1 cellular context compared by ENCODE assay signal in the genomic region with DNA sequence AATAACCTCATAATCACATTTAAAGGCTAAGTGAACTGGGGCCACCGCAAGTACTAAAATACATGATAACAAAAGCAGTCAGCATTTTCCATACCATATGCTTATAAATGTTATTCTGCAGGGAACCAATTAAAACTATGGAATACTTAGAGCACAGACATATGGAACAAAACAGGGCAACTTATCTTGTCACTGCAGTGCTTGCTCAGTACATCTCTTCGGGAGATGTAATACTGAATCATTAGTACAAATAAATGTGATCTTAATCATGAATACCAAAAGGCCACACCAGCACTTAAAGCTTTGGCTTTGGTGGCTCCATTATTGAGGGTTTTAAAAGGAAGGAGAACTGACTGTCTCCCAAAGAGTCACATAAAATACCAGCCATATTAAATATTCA.
TF ChIP-seq lines count a peak whose summit lies in the region.

No MANE protein-coding gene starts in this region.

TF ChIP-seq in H1, 55 proteins besides CTCF, POLR2A, EP300 and RAD21:
- TF ChIP-seq POU5F1 (IDR thresholded peaks at IDR 0.05; ENCODE audit: low read depth, low read length) (no peak), SUZ12 (IDR thresholded peaks at IDR 0.05; ENCODE audit: low read length) (no peak), BACH1 (IDR thresholded peaks at IDR 0.05; ENCODE audit: low read length) (no peak), HDAC2 (IDR thresholded peaks at IDR 0.05; ENCODE audit: borderline replicate concordance in 1 of 2, low read depth in 2 of 2, low read length in 2 of 2) (no peak), SP2 (IDR thresholded peaks at IDR 0.05; ENCODE audit: low read length) (no peak), KDM4A (IDR thresholded peaks at IDR 0.05; ENCODE audit: low read depth, low read length, severe bottlenecking) (no peak), TCF12 (IDR thresholded peaks at IDR 0.05; ENCODE audit: low read depth, low read length) (no peak), ZNF274 (IDR thresholded peaks at IDR 0.05; ENCODE audit: borderline replicate concordance, extremely low read depth, low read length) (no peak), RNF2 (IDR thresholded peaks at IDR 0.05; ENCODE audit: borderline replicate concordance, low read depth, low read length, missing control alignments, poor library complexity, severe bottlenecking) (no peak), SIN3A (conservative IDR thresholded peaks at IDR 0.05 in 1 of 2, IDR thresholded peaks at IDR 0.05 in 1 of 2; ENCODE audit: low read depth in 1 of 2, low read length in 2 of 2) (no peak), MAFK (IDR thresholded peaks at IDR 0.05; ENCODE audit: low read depth, low read length) (no peak), CBX5 (IDR thresholded peaks at IDR 0.05; ENCODE audit: low read depth, low read length) (no peak), SIRT6 (IDR thresholded peaks at IDR 0.05; ENCODE audit: low read length) (no peak), NANOG (IDR thresholded peaks at IDR 0.05; ENCODE audit: insufficient read depth, low read depth, low read length, poor library complexity, severe bottlenecking) (no peak), SRF (IDR thresholded peaks at IDR 0.05; ENCODE audit: low read depth, low read length) (no peak)
- TF ChIP-seq, protein P1, sequence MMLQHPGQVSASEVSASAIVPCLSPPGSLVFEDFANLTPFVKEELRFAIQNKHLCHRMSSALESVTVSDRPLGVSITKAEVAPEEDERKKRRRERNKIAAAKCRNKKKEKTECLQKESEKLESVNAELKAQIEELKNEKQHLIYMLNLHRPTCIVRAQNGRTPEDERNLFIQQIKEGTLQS (IDR thresholded peaks at IDR 0.05; ENCODE audit: insufficient read depth, low read depth, low read length) = no peak
- TF ChIP-seq, protein P2, sequence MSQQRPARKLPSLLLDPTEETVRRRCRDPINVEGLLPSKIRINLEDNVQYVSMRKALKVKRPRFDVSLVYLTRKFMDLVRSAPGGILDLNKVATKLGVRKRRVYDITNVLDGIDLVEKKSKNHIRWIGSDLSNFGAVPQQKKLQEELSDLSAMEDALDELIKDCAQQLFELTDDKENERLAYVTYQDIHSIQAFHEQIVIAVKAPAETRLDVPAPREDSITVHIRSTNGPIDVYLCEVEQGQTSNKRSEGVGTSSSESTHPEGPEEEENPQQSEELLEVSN (IDR thresholded peaks at IDR 0.05) = no peak
- TF ChIP-seq, protein P3, sequence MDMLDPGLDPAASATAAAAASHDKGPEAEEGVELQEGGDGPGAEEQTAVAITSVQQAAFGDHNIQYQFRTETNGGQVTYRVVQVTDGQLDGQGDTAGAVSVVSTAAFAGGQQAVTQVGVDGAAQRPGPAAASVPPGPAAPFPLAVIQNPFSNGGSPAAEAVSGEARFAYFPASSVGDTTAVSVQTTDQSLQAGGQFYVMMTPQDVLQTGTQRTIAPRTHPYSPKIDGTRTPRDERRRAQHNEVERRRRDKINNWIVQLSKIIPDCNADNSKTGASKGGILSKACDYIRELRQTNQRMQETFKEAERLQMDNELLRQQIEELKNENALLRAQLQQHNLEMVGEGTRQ (IDR thresholded peaks at IDR 0.05; ENCODE audit: low read length) = no peak
- TF ChIP-seq, protein P4, sequence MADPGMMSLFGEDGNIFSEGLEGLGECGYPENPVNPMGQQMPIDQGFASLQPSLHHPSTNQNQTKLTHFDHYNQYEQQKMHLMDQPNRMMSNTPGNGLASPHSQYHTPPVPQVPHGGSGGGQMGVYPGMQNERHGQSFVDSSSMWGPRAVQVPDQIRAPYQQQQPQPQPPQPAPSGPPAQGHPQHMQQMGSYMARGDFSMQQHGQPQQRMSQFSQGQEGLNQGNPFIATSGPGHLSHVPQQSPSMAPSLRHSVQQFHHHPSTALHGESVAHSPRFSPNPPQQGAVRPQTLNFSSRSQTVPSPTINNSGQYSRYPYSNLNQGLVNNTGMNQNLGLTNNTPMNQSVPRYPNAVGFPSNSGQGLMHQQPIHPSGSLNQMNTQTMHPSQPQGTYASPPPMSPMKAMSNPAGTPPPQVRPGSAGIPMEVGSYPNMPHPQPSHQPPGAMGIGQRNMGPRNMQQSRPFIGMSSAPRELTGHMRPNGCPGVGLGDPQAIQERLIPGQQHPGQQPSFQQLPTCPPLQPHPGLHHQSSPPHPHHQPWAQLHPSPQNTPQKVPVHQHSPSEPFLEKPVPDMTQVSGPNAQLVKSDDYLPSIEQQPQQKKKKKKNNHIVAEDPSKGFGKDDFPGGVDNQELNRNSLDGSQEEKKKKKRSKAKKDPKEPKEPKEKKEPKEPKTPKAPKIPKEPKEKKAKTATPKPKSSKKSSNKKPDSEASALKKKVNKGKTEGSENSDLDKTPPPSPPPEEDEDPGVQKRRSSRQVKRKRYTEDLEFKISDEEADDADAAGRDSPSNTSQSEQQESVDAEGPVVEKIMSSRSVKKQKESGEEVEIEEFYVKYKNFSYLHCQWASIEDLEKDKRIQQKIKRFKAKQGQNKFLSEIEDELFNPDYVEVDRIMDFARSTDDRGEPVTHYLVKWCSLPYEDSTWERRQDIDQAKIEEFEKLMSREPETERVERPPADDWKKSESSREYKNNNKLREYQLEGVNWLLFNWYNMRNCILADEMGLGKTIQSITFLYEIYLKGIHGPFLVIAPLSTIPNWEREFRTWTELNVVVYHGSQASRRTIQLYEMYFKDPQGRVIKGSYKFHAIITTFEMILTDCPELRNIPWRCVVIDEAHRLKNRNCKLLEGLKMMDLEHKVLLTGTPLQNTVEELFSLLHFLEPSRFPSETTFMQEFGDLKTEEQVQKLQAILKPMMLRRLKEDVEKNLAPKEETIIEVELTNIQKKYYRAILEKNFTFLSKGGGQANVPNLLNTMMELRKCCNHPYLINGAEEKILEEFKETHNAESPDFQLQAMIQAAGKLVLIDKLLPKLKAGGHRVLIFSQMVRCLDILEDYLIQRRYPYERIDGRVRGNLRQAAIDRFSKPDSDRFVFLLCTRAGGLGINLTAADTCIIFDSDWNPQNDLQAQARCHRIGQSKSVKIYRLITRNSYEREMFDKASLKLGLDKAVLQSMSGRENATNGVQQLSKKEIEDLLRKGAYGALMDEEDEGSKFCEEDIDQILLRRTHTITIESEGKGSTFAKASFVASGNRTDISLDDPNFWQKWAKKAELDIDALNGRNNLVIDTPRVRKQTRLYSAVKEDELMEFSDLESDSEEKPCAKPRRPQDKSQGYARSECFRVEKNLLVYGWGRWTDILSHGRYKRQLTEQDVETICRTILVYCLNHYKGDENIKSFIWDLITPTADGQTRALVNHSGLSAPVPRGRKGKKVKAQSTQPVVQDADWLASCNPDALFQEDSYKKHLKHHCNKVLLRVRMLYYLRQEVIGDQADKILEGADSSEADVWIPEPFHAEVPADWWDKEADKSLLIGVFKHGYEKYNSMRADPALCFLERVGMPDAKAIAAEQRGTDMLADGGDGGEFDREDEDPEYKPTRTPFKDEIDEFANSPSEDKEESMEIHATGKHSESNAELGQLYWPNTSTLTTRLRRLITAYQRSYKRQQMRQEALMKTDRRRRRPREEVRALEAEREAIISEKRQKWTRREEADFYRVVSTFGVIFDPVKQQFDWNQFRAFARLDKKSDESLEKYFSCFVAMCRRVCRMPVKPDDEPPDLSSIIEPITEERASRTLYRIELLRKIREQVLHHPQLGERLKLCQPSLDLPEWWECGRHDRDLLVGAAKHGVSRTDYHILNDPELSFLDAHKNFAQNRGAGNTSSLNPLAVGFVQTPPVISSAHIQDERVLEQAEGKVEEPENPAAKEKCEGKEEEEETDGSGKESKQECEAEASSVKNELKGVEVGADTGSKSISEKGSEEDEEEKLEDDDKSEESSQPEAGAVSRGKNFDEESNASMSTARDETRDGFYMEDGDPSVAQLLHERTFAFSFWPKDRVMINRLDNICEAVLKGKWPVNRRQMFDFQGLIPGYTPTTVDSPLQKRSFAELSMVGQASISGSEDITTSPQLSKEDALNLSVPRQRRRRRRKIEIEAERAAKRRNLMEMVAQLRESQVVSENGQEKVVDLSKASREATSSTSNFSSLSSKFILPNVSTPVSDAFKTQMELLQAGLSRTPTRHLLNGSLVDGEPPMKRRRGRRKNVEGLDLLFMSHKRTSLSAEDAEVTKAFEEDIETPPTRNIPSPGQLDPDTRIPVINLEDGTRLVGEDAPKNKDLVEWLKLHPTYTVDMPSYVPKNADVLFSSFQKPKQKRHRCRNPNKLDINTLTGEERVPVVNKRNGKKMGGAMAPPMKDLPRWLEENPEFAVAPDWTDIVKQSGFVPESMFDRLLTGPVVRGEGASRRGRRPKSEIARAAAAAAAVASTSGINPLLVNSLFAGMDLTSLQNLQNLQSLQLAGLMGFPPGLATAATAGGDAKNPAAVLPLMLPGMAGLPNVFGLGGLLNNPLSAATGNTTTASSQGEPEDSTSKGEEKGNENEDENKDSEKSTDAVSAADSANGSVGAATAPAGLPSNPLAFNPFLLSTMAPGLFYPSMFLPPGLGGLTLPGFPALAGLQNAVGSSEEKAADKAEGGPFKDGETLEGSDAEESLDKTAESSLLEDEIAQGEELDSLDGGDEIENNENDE (IDR thresholded peaks at IDR 0.05; ENCODE audit: insufficient replicate concordance, low read length) = no peak
